ENCODE assay signal across 3 cellular contexts in genomic region chr5:125456005-125456404, GRCh38.
DNase-seq lines count a peak whose midpoint lies in the region; ATAC-seq, FAIRE-seq and TF ChIP-seq lines count a peak whose summit lies in the region.
"Not testable (repeated sequence)": the region's sequence is repeated elsewhere in the genome, so short reads cannot be mapped to it uniquely, and the experiment has no call there.

No MANE protein-coding gene starts in this region.

- intact Hi-C loops in IMR-90 (cut with micrococcal nuclease) = not testable (repeated sequence)

- H3K4ac ChIP-seq in IMR-90 (ENCODE audit: low read depth, low read length) = peak overlapping the region; percentile 51; the same call in 1 of the 2 replicates

- H3K18ac ChIP-seq in IMR-90 (ENCODE audit: low read depth, low read length) = not testable (repeated sequence)

- not testable (repeated sequence) for H3K9me3 ChIP-seq in HEK293 (ENCODE audit: control insufficient read depth, insufficient read depth, low read depth, low read length); IMR-90 (ENCODE audit: control insufficient read depth, insufficient read depth, low read length)

- POLR2A ChIA-PET in HEK293 (lab: Yijun Ruan, JAX); IMR-90 (lab: Charles Lee; ENCODE audit: unreplicated experiment): not testable (repeated sequence)

- not testable (repeated sequence) for H3K36me3 ChIP-seq in HEK293 (ENCODE audit: control insufficient read depth in 2 of 2, insufficient read depth in 1 of 2, low read length in 2 of 2); IMR-90 (ENCODE audit: control insufficient read depth, insufficient read depth, low read length)

- peak; percentile 5 for FAIRE-seq in urothelium cell line (lab: Jason Lieb, UNC)

- not testable (repeated sequence) for H3K56ac ChIP-seq in IMR-90 (ENCODE audit: extremely low read depth, insufficient read depth, low read length)

- not testable (repeated sequence) for H3K23ac ChIP-seq in IMR-90 (ENCODE audit: low read depth, low read length)

- H2AFZ ChIP-seq in IMR-90 (replicated peaks; ENCODE audit: low read length, poor library complexity) = not testable (repeated sequence)

- not testable (repeated sequence) for H4K8ac ChIP-seq in IMR-90 (ENCODE audit: low read depth in 2 of 2, low read length in 2 of 2)

- dilution Hi-C loops in IMR-90 (cut with HindIII; ENCODE audit: low sequenced_read_pairs, unreplicated experiment) = not testable (repeated sequence)

- not testable (repeated sequence) for H2BK5ac ChIP-seq in IMR-90 (ENCODE audit: low read depth, low read length, poor library complexity, severe bottlenecking)

- not testable (repeated sequence) for H3K79me1 ChIP-seq in IMR-90 (ENCODE audit: low read depth in 1 of 2, low read length in 2 of 2)

- not testable (repeated sequence) for H2AK9ac ChIP-seq in IMR-90 (replicated peaks; ENCODE audit: low read depth, low read length, poor library complexity)

- H3K4me1 ChIP-seq in HEK293 (ENCODE audit: control insufficient read depth, insufficient read depth, low read length); IMR-90 (ENCODE audit: control insufficient read depth, insufficient read depth, low read length): not testable (repeated sequence)

- not testable (repeated sequence) for H4K5ac ChIP-seq in IMR-90 (ENCODE audit: low read depth, low read length)

- not testable (repeated sequence) for H3K9ac ChIP-seq in IMR-90 (ENCODE audit: low read depth, low read length)

- not testable (repeated sequence) for H3K14ac ChIP-seq in IMR-90 (replicated peaks; ENCODE audit: low read depth, low read length)

- H2BK120ac ChIP-seq in IMR-90 (ENCODE audit: low read depth, low read length) = not testable (repeated sequence)

- CTCF ChIA-PET in HEK293 (lab: Yijun Ruan, JAX); IMR-90 (lab: Yijun Ruan, JAX): not testable (repeated sequence)

- not testable (repeated sequence) for H4K20me1 ChIP-seq in IMR-90 (ENCODE audit: insufficient read depth, low read length)

- not testable (repeated sequence) for H2AK5ac ChIP-seq in IMR-90 (ENCODE audit: low read depth, low read length)

- H4K91ac ChIP-seq in IMR-90 (ENCODE audit: insufficient read depth, low read depth, low read length) = not testable (repeated sequence)

- not testable (repeated sequence) for H3K27ac ChIP-seq in HEK293 (ENCODE audit: extremely low read depth, low read depth, low read length); IMR-90 (ENCODE audit: insufficient read depth, low read length)

- H3K4me2 ChIP-seq in IMR-90 (ENCODE audit: low read depth, low read length) = not testable (repeated sequence)

- in situ Hi-C loops in IMR-90 (cut with MboI; ENCODE audit: low sequenced_read_pairs) = not testable (repeated sequence)

- TF ChIP-seq POLR2A in IMR-90 (IDR thresholded peaks at IDR 0.05; ENCODE audit: low read depth, low read length) = not testable (repeated sequence)

- BruUV-seq in IMR-90 (replicated peaks; lab: Mats Ljungman, UMichigan) = not testable (repeated sequence)

- not testable (repeated sequence) for TF ChIP-seq CTCF in HEK293 (tag by site-specific recombination; IDR thresholded peaks at IDR 0.05); IMR-90 (conservative IDR thresholded peaks at IDR 0.05; ENCODE audit: low read depth, low read length)

- H3K9me1 ChIP-seq in IMR-90 (ENCODE audit: insufficient read depth, low read length) = not testable (repeated sequence)

- not testable (repeated sequence) for H2BK15ac ChIP-seq in IMR-90 (ENCODE audit: low read depth, low read length)

- not testable (repeated sequence) for ATAC-seq in IMR-90 (ENCODE audit: low read depth)

- WGBS in IMR-90 (ENCODE audit: extremely low coverage in 2 of 2, insufficient read length in 1 of 2), 2 experiments = no CpG with 5 or more reads among the region's 4 CpGs

- TF ChIP-seq RAD21 in IMR-90 (IDR thresholded peaks at IDR 0.05; ENCODE audit: low read length) = not testable (repeated sequence)

- not testable (repeated sequence) for H3K27me3 ChIP-seq in IMR-90 (ENCODE audit: control insufficient read depth, insufficient read depth, low read length)

- DNase-seq in IMR-90; urothelium cell line (ENCODE audit: low spot score): not testable (repeated sequence)

- H3K4me3 ChIP-seq in HEK293 (ENCODE audit: low read depth, low read length); IMR-90 (ENCODE audit: insufficient read depth, low read depth, low read length): not testable (repeated sequence)

- H2BK20ac ChIP-seq in IMR-90 (ENCODE audit: low read depth, low read length) = not testable (repeated sequence)

TF ChIP-seq in HEK293, 187 proteins besides CTCF, POLR2A, EP300 and RAD21:
- TF ChIP-seq, protein P1, sequence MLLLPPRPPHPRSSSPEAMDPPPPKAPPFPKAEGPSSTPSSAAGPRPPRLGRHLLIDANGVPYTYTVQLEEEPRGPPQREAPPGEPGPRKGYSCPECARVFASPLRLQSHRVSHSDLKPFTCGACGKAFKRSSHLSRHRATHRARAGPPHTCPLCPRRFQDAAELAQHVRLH (tag by site-specific recombination; IDR thresholded peaks at IDR 0.05) = peak; percentile 75
- peak; percentile 80; the same call in 1 of the 2 replicates for TF ChIP-seq ZNF146 (tag by site-specific recombination; IDR thresholded peaks at IDR 0.05)
